ENCODE assay signal across 1 cellular context in genomic region chr5:180071418-180072255, GRCh38.
TF ChIP-seq lines count a peak whose summit lies in the region.

Gene RNF130, minus strand, starts transcription at chr5:180071759. Its CDS starts 57 bp downstream, at chr5:180071702.

TF ChIP-seq in HepG2, 621 proteins besides CTCF, POLR2A, EP300 and RAD21 (continued from another document and continues in another):
- no peak; a peak in 1 of 4 replicates for TF ChIP-seq REST (IDR thresholded peaks at IDR 0.05; ENCODE audit: borderline replicate concordance in 1 of 2, low read depth in 1 of 2, low read length in 2 of 2)
- peak; percentile 81 for TF ChIP-seq ZNF335 (CRISPR knock-in tag; IDR thresholded peaks at IDR 0.05)
- TF ChIP-seq HOXD1 (CRISPR knock-in tag; IDR thresholded peaks at IDR 0.05), result peak; percentile 89; the same call in 1 of the 2 replicates
- TF ChIP-seq KDM5B (CRISPR knock-in tag; IDR thresholded peaks at IDR 0.05; ENCODE audit: borderline replicate concordance), result peak; percentile 98
- TF ChIP-seq ZNF724P (CRISPR knock-in tag; IDR thresholded peaks at IDR 0.05; ENCODE audit: borderline replicate concordance), result peak; percentile 99
- peak; percentile 76; the same call in 1 of the 2 replicates for TF ChIP-seq SKIL (CRISPR knock-in tag; IDR thresholded peaks at IDR 0.05; ENCODE audit: borderline replicate concordance)
- no peak for TF ChIP-seq SUZ12 (IDR thresholded peaks at IDR 0.05; ENCODE audit: low read depth, low read length)
- TF ChIP-seq IKZF5 (CRISPR knock-in tag; IDR thresholded peaks at IDR 0.05), result peak; percentile 94
- no peak for TF ChIP-seq ZNF10 (CRISPR knock-in tag; IDR thresholded peaks at IDR 0.05; ENCODE audit: borderline replicate concordance, low read depth)
- TF ChIP-seq AGO1 (IDR thresholded peaks at IDR 0.05; ENCODE audit: low read depth, low read length, poor library complexity, severe bottlenecking), result no peak
- TF ChIP-seq ZNF407 (CRISPR knock-in tag; IDR thresholded peaks at IDR 0.05; ENCODE audit: not compliant biosample characterization), result no peak
- 0 out of 2 replicates have a peak, but pooled peaks have one; percentile 46 for TF ChIP-seq ZBTB46 (CRISPR knock-in tag; IDR thresholded peaks at IDR 0.05; ENCODE audit: borderline replicate concordance)
- TF ChIP-seq BATF2 (CRISPR knock-in tag; IDR thresholded peaks at IDR 0.05), result peak; percentile 98
- no peak for TF ChIP-seq SP1 (IDR thresholded peaks at IDR 0.05)
- peak; percentile 48 for TF ChIP-seq SP1 (CRISPR knock-in tag; IDR thresholded peaks at IDR 0.05)
- TF ChIP-seq THYN1 (CRISPR knock-in tag; IDR thresholded peaks at IDR 0.05; ENCODE audit: borderline replicate concordance, low read depth), result no peak
- TF ChIP-seq MLXIP (CRISPR knock-in tag; IDR thresholded peaks at IDR 0.05; ENCODE audit: borderline replicate concordance), result peak; percentile 95
- peak; percentile 98 for TF ChIP-seq ETS1 (CRISPR knock-in tag; IDR thresholded peaks at IDR 0.05)
- TF ChIP-seq ZNF839 (CRISPR knock-in tag; IDR thresholded peaks at IDR 0.05; ENCODE audit: borderline replicate concordance), result 0 out of 2 replicates have a peak, but pooled peaks have one; percentile 32
- peak; percentile 98 for TF ChIP-seq TSC22D2 (CRISPR knock-in tag; IDR thresholded peaks at IDR 0.05; ENCODE audit: borderline replicate concordance)
- no peak for TF ChIP-seq HHEX (CRISPR knock-in tag; IDR thresholded peaks at IDR 0.05)
- no peak for TF ChIP-seq ZBTB37 (CRISPR knock-in tag; IDR thresholded peaks at IDR 0.05)
- TF ChIP-seq MAFK (conservative IDR thresholded peaks at IDR 0.05 in 1 of 2, IDR thresholded peaks at IDR 0.05 in 1 of 2; ENCODE audit: low read length in 2 of 2), result no peak
- TF ChIP-seq ZNF598 (CRISPR knock-in tag; IDR thresholded peaks at IDR 0.05; ENCODE audit: borderline replicate concordance), result peak; percentile 88; the same call in 1 of the 2 replicates
- TF ChIP-seq RFXAP (CRISPR knock-in tag; IDR thresholded peaks at IDR 0.05; ENCODE audit: borderline replicate concordance), result peak; percentile 91; the same call in 1 of the 2 replicates
- TF ChIP-seq NCOA1 (CRISPR knock-in tag; IDR thresholded peaks at IDR 0.05), result peak; percentile 80
